ENCODE assay signal across 1 cellular context in the genomic region with DNA sequence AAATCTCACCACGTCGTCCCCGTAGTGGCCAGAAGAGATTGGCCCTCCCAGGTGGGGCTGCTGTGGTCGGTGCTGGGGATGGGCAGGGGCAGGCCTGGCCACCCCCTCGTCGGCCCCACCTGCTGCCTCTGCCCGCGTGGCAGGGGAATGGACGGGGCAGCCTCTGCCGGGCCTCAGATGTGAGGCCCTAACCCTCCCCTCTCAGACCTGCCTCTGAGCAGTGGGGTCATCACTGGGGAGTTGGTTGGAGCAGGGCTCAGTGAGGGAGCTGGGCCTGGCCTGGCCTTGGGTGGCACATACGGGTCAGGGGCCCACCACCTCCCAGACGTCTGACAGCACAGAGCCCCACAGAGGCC.
A peak's percentile ranks its signal among the peaks of the same experiment; 100 is the strongest.
TF ChIP-seq lines count a peak whose summit lies in the region.

No MANE protein-coding gene starts in this region.

TF ChIP-seq in HepG2, 621 proteins besides CTCF, POLR2A, EP300 and RAD21 (continued from another document and continues in another):
- TF ChIP-seq, protein P1, sequence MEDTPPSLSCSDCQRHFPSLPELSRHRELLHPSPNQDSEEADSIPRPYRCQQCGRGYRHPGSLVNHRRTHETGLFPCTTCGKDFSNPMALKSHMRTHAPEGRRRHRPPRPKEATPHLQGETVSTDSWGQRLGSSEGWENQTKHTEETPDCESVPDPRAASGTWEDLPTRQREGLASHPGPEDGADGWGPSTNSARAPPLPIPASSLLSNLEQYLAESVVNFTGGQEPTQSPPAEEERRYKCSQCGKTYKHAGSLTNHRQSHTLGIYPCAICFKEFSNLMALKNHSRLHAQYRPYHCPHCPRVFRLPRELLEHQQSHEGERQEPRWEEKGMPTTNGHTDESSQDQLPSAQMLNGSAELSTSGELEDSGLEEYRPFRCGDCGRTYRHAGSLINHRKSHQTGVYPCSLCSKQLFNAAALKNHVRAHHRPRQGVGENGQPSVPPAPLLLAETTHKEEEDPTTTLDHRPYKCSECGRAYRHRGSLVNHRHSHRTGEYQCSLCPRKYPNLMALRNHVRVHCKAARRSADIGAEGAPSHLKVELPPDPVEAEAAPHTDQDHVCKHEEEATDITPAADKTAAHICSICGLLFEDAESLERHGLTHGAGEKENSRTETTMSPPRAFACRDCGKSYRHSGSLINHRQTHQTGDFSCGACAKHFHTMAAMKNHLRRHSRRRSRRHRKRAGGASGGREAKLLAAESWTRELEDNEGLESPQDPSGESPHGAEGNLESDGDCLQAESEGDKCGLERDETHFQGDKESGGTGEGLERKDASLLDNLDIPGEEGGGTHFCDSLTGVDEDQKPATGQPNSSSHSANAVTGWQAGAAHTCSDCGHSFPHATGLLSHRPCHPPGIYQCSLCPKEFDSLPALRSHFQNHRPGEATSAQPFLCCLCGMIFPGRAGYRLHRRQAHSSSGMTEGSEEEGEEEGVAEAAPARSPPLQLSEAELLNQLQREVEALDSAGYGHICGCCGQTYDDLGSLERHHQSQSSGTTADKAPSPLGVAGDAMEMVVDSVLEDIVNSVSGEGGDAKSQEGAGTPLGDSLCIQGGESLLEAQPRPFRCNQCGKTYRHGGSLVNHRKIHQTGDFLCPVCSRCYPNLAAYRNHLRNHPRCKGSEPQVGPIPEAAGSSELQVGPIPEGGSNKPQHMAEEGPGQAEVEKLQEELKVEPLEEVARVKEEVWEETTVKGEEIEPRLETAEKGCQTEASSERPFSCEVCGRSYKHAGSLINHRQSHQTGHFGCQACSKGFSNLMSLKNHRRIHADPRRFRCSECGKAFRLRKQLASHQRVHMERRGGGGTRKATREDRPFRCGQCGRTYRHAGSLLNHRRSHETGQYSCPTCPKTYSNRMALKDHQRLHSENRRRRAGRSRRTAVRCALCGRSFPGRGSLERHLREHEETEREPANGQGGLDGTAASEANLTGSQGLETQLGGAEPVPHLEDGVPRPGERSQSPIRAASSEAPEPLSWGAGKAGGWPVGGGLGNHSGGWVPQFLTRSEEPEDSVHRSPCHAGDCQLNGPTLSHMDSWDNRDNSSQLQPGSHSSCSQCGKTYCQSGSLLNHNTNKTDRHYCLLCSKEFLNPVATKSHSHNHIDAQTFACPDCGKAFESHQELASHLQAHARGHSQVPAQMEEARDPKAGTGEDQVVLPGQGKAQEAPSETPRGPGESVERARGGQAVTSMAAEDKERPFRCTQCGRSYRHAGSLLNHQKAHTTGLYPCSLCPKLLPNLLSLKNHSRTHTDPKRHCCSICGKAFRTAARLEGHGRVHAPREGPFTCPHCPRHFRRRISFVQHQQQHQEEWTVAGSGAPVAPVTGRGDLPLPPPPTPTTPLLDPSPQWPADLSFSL (CRISPR knock-in tag; IDR thresholded peaks at IDR 0.05) = no peak
- TF ChIP-seq ZFY (CRISPR knock-in tag; IDR thresholded peaks at IDR 0.05) (peak; percentile 56), MTA3 (CRISPR knock-in tag; IDR thresholded peaks at IDR 0.05) (no peak), MED13 (CRISPR knock-in tag; IDR thresholded peaks at IDR 0.05) (no peak), ZKSCAN5 (CRISPR knock-in tag; IDR thresholded peaks at IDR 0.05) (no peak), HNRNPL (IDR thresholded peaks at IDR 0.05; ENCODE audit: low read depth, low read length) (peak; percentile 65; the same call in 1 of the 2 replicates), ZNF33B (CRISPR knock-in tag; IDR thresholded peaks at IDR 0.05) (0 out of 2 replicates have a peak, but pooled peaks have one; percentile 59), TSC22D2 (CRISPR knock-in tag; IDR thresholded peaks at IDR 0.05; ENCODE audit: borderline replicate concordance) (no peak), ZNF550 (CRISPR knock-in tag; IDR thresholded peaks at IDR 0.05; ENCODE audit: borderline replicate concordance) (0 out of 2 replicates have a peak, but pooled peaks have one; percentile 59), ZNF205 (CRISPR knock-in tag; IDR thresholded peaks at IDR 0.05) (no peak), ZNF225 (CRISPR knock-in tag; IDR thresholded peaks at IDR 0.05) (0 out of 2 replicates have a peak, but pooled peaks have one; percentile 24), KDM5A (IDR thresholded peaks at IDR 0.05; ENCODE audit: borderline replicate concordance, low read length) (no peak), ZNF781 (CRISPR knock-in tag; IDR thresholded peaks at IDR 0.05; ENCODE audit: borderline replicate concordance, not compliant biosample characterization) (no peak), DPF2 (CRISPR knock-in tag; IDR thresholded peaks at IDR 0.05; ENCODE audit: borderline replicate concordance, low read depth) (no peak), DMAP1 (CRISPR knock-in tag; IDR thresholded peaks at IDR 0.05) (no peak), NCOA2 (CRISPR knock-in tag; IDR thresholded peaks at IDR 0.05) (no peak), ZC3H13 (CRISPR knock-in tag; IDR thresholded peaks at IDR 0.05) (no peak), PITX1 (CRISPR knock-in tag; IDR thresholded peaks at IDR 0.05) (0 out of 2 replicates have a peak, but pooled peaks have one; percentile 16), ZNF572 (CRISPR knock-in tag; IDR thresholded peaks at IDR 0.05) (no peak), JARID2 (CRISPR knock-in tag; IDR thresholded peaks at IDR 0.05; ENCODE audit: insufficient replicate concordance) (no peak), ZFP41 (CRISPR knock-in tag; IDR thresholded peaks at IDR 0.05; ENCODE audit: borderline replicate concordance) (no peak), HMG20B (CRISPR knock-in tag; conservative IDR thresholded peaks at IDR 0.05) (no peak), SMARCE1 (IDR thresholded peaks at IDR 0.05; ENCODE audit: borderline replicate concordance) (no peak)
- TF ChIP-seq, protein P2, sequence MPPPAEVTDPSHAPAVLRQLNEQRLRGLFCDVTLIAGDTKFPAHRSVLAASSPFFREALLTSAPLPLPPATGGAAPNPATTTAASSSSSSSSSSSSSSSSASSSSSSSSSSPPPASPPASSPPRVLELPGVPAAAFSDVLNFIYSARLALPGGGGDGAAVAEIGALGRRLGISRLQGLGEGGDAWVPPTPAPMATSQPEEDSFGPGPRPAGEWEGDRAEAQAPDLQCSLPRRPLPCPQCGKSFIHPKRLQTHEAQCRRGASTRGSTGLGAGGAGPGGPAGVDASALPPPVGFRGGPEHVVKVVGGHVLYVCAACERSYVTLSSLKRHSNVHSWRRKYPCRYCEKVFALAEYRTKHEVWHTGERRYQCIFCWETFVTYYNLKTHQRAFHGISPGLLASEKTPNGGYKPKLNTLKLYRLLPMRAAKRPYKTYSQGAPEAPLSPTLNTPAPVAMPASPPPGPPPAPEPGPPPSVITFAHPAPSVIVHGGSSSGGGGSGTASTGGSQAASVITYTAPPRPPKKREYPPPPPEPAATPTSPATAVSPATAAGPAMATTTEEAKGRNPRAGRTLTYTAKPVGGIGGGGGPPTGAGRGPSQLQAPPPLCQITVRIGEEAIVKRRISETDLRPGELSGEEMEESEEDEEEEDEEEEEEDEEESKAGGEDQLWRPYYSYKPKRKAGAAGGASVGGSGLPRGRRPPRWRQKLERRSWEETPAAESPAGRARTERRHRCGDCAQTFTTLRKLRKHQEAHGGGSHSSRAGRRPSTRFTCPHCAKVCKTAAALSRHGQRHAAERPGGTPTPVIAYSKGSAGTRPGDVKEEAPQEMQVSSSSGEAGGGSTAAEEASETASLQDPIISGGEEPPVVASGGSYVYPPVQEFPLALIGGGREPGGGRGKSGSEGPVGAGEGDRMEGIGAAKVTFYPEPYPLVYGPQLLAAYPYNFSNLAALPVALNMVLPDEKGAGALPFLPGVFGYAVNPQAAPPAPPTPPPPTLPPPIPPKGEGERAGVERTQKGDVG (CRISPR knock-in tag; IDR thresholded peaks at IDR 0.05; ENCODE audit: borderline replicate concordance) = peak; percentile 38; the same call in 1 of the 2 replicates
- TF ChIP-seq, protein P3, sequence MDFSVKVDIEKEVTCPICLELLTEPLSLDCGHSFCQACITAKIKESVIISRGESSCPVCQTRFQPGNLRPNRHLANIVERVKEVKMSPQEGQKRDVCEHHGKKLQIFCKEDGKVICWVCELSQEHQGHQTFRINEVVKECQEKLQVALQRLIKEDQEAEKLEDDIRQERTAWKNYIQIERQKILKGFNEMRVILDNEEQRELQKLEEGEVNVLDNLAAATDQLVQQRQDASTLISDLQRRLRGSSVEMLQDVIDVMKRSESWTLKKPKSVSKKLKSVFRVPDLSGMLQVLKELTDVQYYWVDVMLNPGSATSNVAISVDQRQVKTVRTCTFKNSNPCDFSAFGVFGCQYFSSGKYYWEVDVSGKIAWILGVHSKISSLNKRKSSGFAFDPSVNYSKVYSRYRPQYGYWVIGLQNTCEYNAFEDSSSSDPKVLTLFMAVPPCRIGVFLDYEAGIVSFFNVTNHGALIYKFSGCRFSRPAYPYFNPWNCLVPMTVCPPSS (IDR thresholded peaks at IDR 0.05) = no peak
- TF ChIP-seq, protein P4, sequence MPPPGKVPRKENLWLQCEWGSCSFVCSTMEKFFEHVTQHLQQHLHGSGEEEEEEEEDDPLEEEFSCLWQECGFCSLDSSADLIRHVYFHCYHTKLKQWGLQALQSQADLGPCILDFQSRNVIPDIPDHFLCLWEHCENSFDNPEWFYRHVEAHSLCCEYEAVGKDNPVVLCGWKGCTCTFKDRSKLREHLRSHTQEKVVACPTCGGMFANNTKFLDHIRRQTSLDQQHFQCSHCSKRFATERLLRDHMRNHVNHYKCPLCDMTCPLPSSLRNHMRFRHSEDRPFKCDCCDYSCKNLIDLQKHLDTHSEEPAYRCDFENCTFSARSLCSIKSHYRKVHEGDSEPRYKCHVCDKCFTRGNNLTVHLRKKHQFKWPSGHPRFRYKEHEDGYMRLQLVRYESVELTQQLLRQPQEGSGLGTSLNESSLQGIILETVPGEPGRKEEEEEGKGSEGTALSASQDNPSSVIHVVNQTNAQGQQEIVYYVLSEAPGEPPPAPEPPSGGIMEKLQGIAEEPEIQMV (CRISPR knock-in tag; IDR thresholded peaks at IDR 0.05; ENCODE audit: low read depth) = no peak
- TF ChIP-seq, protein P5, sequence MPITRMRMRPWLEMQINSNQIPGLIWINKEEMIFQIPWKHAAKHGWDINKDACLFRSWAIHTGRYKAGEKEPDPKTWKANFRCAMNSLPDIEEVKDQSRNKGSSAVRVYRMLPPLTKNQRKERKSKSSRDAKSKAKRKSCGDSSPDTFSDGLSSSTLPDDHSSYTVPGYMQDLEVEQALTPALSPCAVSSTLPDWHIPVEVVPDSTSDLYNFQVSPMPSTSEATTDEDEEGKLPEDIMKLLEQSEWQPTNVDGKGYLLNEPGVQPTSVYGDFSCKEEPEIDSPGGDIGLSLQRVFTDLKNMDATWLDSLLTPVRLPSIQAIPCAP (CRISPR knock-in tag; IDR thresholded peaks at IDR 0.05; ENCODE audit: low read depth) = no peak
- TF ChIP-seq, protein P6, sequence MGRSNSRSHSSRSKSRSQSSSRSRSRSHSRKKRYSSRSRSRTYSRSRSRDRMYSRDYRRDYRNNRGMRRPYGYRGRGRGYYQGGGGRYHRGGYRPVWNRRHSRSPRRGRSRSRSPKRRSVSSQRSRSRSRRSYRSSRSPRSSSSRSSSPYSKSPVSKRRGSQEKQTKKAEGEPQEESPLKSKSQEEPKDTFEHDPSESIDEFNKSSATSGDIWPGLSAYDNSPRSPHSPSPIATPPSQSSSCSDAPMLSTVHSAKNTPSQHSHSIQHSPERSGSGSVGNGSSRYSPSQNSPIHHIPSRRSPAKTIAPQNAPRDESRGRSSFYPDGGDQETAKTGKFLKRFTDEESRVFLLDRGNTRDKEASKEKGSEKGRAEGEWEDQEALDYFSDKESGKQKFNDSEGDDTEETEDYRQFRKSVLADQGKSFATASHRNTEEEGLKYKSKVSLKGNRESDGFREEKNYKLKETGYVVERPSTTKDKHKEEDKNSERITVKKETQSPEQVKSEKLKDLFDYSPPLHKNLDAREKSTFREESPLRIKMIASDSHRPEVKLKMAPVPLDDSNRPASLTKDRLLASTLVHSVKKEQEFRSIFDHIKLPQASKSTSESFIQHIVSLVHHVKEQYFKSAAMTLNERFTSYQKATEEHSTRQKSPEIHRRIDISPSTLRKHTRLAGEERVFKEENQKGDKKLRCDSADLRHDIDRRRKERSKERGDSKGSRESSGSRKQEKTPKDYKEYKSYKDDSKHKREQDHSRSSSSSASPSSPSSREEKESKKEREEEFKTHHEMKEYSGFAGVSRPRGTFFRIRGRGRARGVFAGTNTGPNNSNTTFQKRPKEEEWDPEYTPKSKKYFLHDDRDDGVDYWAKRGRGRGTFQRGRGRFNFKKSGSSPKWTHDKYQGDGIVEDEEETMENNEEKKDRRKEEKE (IDR thresholded peaks at IDR 0.05) = no peak
- TF ChIP-seq, protein P7, sequence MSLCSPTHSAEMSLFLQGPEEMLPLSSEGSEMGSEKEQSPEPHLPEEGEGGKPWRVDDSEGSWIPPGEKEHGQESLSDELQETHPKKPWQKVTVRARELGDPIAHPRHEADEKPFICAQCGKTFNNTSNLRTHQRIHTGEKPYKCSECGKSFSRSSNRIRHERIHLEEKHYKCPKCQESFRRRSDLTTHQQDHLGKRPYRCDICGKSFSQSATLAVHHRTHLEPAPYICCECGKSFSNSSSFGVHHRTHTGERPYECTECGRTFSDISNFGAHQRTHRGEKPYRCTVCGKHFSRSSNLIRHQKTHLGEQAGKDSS (CRISPR knock-in tag; IDR thresholded peaks at IDR 0.05; ENCODE audit: borderline replicate concordance, low read depth) = 0 out of 2 replicates have a peak, but pooled peaks have one; percentile 9
- TF ChIP-seq, protein P8, sequence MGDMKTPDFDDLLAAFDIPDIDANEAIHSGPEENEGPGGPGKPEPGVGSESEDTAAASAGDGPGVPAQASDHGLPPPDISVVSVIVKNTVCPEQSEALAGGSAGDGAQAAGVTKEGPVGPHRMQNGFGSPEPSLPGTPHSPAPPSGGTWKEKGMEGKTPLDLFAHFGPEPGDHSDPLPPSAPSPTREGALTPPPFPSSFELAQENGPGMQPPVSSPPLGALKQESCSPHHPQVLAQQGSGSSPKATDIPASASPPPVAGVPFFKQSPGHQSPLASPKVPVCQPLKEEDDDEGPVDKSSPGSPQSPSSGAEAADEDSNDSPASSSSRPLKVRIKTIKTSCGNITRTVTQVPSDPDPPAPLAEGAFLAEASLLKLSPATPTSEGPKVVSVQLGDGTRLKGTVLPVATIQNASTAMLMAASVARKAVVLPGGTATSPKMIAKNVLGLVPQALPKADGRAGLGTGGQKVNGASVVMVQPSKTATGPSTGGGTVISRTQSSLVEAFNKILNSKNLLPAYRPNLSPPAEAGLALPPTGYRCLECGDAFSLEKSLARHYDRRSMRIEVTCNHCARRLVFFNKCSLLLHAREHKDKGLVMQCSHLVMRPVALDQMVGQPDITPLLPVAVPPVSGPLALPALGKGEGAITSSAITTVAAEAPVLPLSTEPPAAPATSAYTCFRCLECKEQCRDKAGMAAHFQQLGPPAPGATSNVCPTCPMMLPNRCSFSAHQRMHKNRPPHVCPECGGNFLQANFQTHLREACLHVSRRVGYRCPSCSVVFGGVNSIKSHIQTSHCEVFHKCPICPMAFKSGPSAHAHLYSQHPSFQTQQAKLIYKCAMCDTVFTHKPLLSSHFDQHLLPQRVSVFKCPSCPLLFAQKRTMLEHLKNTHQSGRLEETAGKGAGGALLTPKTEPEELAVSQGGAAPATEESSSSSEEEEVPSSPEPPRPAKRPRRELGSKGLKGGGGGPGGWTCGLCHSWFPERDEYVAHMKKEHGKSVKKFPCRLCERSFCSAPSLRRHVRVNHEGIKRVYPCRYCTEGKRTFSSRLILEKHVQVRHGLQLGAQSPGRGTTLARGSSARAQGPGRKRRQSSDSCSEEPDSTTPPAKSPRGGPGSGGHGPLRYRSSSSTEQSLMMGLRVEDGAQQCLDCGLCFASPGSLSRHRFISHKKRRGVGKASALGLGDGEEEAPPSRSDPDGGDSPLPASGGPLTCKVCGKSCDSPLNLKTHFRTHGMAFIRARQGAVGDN (CRISPR knock-in tag; IDR thresholded peaks at IDR 0.05) = peak; percentile 62; the same call in 1 of the 2 replicates
- TF ChIP-seq, protein P9, sequence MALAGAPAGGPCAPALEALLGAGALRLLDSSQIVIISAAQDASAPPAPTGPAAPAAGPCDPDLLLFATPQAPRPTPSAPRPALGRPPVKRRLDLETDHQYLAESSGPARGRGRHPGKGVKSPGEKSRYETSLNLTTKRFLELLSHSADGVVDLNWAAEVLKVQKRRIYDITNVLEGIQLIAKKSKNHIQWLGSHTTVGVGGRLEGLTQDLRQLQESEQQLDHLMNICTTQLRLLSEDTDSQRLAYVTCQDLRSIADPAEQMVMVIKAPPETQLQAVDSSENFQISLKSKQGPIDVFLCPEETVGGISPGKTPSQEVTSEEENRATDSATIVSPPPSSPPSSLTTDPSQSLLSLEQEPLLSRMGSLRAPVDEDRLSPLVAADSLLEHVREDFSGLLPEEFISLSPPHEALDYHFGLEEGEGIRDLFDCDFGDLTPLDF (CRISPR knock-in tag; IDR thresholded peaks at IDR 0.05) = no peak
